9 cellular contexts compared by ENCODE assay signal in genomic region chr2:135874966-135875365, GRCh38. TPM values are rescaled to one million over a fixed set of nuclear protein-coding genes. Genes with fewer than 3 reads are reported as not detected.
DNase-seq lines count a peak whose midpoint lies in the region; ATAC-seq and TF ChIP-seq lines count a peak whose summit lies in the region.
"Had no signal": no experiment of that assay in that cellular context is flagged by ENCODE, and none has a peak within 500 bp of the region (broad histone marks: within the 10 kb centered on the region; RNA-seq: fewer than 3 reads in every experiment).

No MANE protein-coding gene starts in this region.

- H3K27ac ChIP-seq in substantia nigra (ENCODE audit: low read depth, low read length, poor library complexity, severe bottlenecking), result no peak overlapping the region

- H3K27me3 Mint-ChIP-seq in HFFc6 (ENCODE audit: insufficient read depth) (peaks cover 3% of the 10 kb centered on the region; the same call in 1 of the 2 replicates), memory B cell (no peaks in the 10 kb centered on the region)
- no peaks in the 10 kb centered on the region for H3K27me3 Mint-ChIP-seq in activated naive CD8-positive, alpha-beta T cell treated with anti-CD3 and anti-CD28 coated beads, Interleukin-2, amount 10 ng/mL, durations not matched to agents 7 days and 5 days

- TF ChIP-seq CTCF in AG09309 (IDR thresholded peaks at IDR 0.05; ENCODE audit: control insufficient read depth, insufficient read depth, low read depth, low read length, missing control alignments), result no peak
- no peak for TF ChIP-seq CTCF in HFFc6 (IDR thresholded peaks at IDR 0.05)

- peak overlapping the region; percentile 76 for H3K4me3 ChIP-seq in AG09309 (ENCODE audit: control insufficient read depth, low read depth, low read length)

- ATAC-seq in activated naive CD8-positive, alpha-beta T cell treated with anti-CD3 and anti-CD28 coated beads, Interleukin-2, amount 10 ng/mL, durations not matched to agents 7 days and 5 days (ENCODE audit: low read depth), result no peak
- no peak for ATAC-seq in memory B cell (ENCODE audit: low read depth)
- no peak for ATAC-seq in GM21423 (IDR thresholded peaks at IDR 0.05; ENCODE audit: unreplicated experiment)
- no peak for ATAC-seq in GM18511 (IDR thresholded peaks at IDR 0.05; ENCODE audit: unreplicated experiment)
- no peak for ATAC-seq in GM21528 (IDR thresholded peaks at IDR 0.05; ENCODE audit: low FRiP score, unreplicated experiment)

- H3K4me3 Mint-ChIP-seq in HFFc6 (peak overlapping the region; percentile 95), memory B cell (peak overlapping the region; percentile 76)
- H3K4me3 Mint-ChIP-seq in activated naive CD8-positive, alpha-beta T cell treated with anti-CD3 and anti-CD28 coated beads, Interleukin-2, amount 10 ng/mL, durations not matched to agents 7 days and 5 days, result peak overlapping the region; percentile 94

- no peak overlapping the region for H3K27ac Mint-ChIP-seq in HFFc6
- H3K27ac Mint-ChIP-seq in activated naive CD8-positive, alpha-beta T cell treated with anti-CD3 and anti-CD28 coated beads, Interleukin-2, amount 10 ng/mL, durations not matched to agents 7 days and 5 days, result peak overlapping the region; percentile 85
- H3K27ac Mint-ChIP-seq in memory B cell, result peak overlapping the region; percentile 56

- POLR2A ChIA-PET in activated naive CD8-positive, alpha-beta T cell treated with anti-CD3 and anti-CD28 coated beads, Interleukin-2, amount 10 ng/mL, durations not matched to agents 7 days and 5 days (lab: Charles Lee), result interaction anchor here (0.6 to 3.0 kb wide), 19 partner anchors 8 to 509 kb away, joined by 3 to 21 read pairs (median 5); no protein-coding TSS in a partner anchor

- H3K36me3 Mint-ChIP-seq in HFFc6 (ENCODE audit: low read depth), result no peaks in the 10 kb centered on the region; the same call in 1 of the 2 replicates
- H3K36me3 Mint-ChIP-seq in activated naive CD8-positive, alpha-beta T cell treated with anti-CD3 and anti-CD28 coated beads, Interleukin-2, amount 10 ng/mL, durations not matched to agents 7 days and 5 days, result peaks cover 36% of the 10 kb centered on the region
- H3K36me3 Mint-ChIP-seq in memory B cell, result peaks cover 3% of the 10 kb centered on the region

- DNase-seq in AG09309 (ENCODE audit: low read depth), result no peak
- no peak for DNase-seq in HFFc6
- DNase-seq in activated naive CD8-positive, alpha-beta T cell treated with anti-CD3 and anti-CD28 coated beads, Interleukin-2, amount 10 ng/mL, durations not matched to agents 7 days and 5 days, result no peak
- DNase-seq in memory B cell (ENCODE audit: low spot score in 2 of 2), result no peak
- no peak for DNase-seq in substantia nigra (lab: John Stamatoyannopoulos, UW)

- H3K9me3 Mint-ChIP-seq in HFFc6 (no peaks in the 10 kb centered on the region), memory B cell (no peaks in the 10 kb centered on the region)
- H3K9me3 Mint-ChIP-seq in activated naive CD8-positive, alpha-beta T cell treated with anti-CD3 and anti-CD28 coated beads, Interleukin-2, amount 10 ng/mL, durations not matched to agents 7 days and 5 days, result no peaks in the 10 kb centered on the region

- peaks cover 32% of the 10 kb centered on the region for H3K4me1 Mint-ChIP-seq in HFFc6 (ENCODE audit: low read depth)
- H3K4me1 Mint-ChIP-seq in activated naive CD8-positive, alpha-beta T cell treated with anti-CD3 and anti-CD28 coated beads, Interleukin-2, amount 10 ng/mL, durations not matched to agents 7 days and 5 days, result peaks cover 42% of the 10 kb centered on the region
- peaks cover 23% of the 10 kb centered on the region for H3K4me1 Mint-ChIP-seq in memory B cell

RNA-seq across cellular contexts. Expression of gene MCM6, which starts 1.3 kb away (rescaled TPM):
- total RNA-seq in HFFc6 (2021; fragmentation: NEBNext Ultra II Directional; extraction: Animal tissue kit (Norgen Biotek cat#: 25700)), result 10 to 100 TPM; 22.5 to 36.0 (median 33.2) TPM
- total RNA-seq in activated naive CD8-positive, alpha-beta T cell treated with anti-CD3 and anti-CD28 coated beads, Interleukin-2, amount 10 ng/mL, durations not matched to agents 7 days and 5 days, result 100 to 1,000 TPM; 107 to 109 TPM

RNA-seq across cellular contexts. Expression of gene LCT, which starts 38.0 kb away (rescaled TPM):
- total RNA-seq in HFFc6 (2021; fragmentation: NEBNext Ultra II Directional; extraction: Animal tissue kit (Norgen Biotek cat#: 25700)), result not detected
- total RNA-seq in activated naive CD8-positive, alpha-beta T cell treated with anti-CD3 and anti-CD28 coated beads, Interleukin-2, amount 10 ng/mL, durations not matched to agents 7 days and 5 days, result under 1 TPM; 0.14 to 0.39 TPM
- total RNA-seq: RPMI7951 had no signal
